ENCODE assay signal across 8 cellular contexts in the genomic region with DNA sequence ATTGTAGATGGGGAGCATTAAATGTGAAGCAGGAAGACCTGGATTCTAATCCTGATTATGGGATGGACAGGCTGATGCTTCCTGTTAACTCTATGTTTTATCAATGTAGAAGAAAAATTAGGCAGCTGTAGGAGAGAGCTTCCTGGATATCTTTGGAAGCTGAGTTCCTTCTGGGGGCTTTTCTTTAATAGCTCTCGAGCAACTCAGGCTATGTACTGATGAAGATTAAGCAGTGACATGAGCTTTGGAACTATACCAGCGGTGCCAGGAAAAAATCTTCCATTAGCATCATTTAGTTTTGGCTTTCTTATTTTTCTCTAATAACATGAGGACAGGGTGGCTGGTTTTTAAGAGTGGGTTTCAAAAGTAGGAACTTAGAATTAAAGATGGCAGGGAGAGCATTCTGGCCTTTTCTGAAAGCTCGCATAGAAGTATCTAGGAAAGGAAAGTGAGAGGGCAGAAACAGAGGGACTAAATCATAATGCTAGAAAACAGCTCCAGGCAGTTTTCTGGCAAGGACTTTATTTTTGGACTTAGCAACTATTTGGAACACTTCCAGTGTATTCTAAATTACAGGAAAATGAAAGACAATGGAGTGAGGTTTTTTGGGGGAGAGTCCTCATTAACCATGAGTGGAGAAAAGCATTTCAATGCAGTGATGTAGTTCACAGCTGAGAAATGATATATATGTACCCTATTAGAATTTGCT.
DNase-seq lines count a peak whose midpoint lies in the region; ATAC-seq, FAIRE-seq and TF ChIP-seq lines count a peak whose summit lies in the region.
"Had no signal": no experiment of that assay in that cellular context is flagged by ENCODE, and none has a peak within 500 bp of the region (broad histone marks: within the 10 kb centered on the region; RNA-seq: fewer than 3 reads in every experiment).

No MANE protein-coding gene starts in this region.

- H3K27ac ChIP-seq in SJSA1 (peak overlapping the region; percentile 56), muscle layer of colon (ENCODE audit: low read depth, low read length) (peak overlapping the region; percentile 72), transverse colon (peak overlapping the region; percentile 64 to 77 (median 68))

- H3K9ac ChIP-seq in muscle layer of colon (ENCODE audit: low read length) = no peak overlapping the region

- peaks cover 5% of the 10 kb centered on the region; the same call in 1 of the 2 replicates for H3K36me3 ChIP-seq in SJSA1
- no peaks in the 10 kb centered on the region for H3K36me3 ChIP-seq in muscle layer of colon (ENCODE audit: insufficient read depth, low read length)
- H3K36me3 ChIP-seq in transverse colon = no peaks in the 10 kb centered on the region

- TF ChIP-seq POLR2A in transverse colon (IDR thresholded peaks at IDR 0.05) = no peak

- ATAC-seq in HG03108 (IDR thresholded peaks at IDR 0.05; ENCODE audit: unreplicated experiment) (no peak), GM19035 (IDR thresholded peaks at IDR 0.05; ENCODE audit: unreplicated experiment) (no peak)

- H3K4me3 ChIP-seq in SJSA1 = no peak overlapping the region
- no peak overlapping the region for H3K4me3 ChIP-seq in muscle layer of colon (ENCODE audit: low read depth in 1 of 2, low read length in 2 of 2)
- no peak overlapping the region for H3K4me3 ChIP-seq in transverse colon

- H3K9me3 ChIP-seq in SJSA1 (replicated peaks) (no peaks in the 10 kb centered on the region; the same call in 1 of the 2 replicates), muscle layer of colon (ENCODE audit: low read length) (no peaks in the 10 kb centered on the region), transverse colon (no peaks in the 10 kb centered on the region)

- intact Hi-C loops in transverse colon (cut with DNase I; ENCODE audit: low total_unique reads) = no loop called here

- in situ Hi-C loops in transverse colon (cut with MboI; ENCODE audit: low pct_ligation_motif_present in 1 of 4, low pct_unique_long_range_greater_than_20kb in 1 of 4, low sequenced_read_pairs in 3 of 4) = no loop called here

- peaks cover 22% of the 10 kb centered on the region for H3K4me1 ChIP-seq in SJSA1 (replicated peaks)
- H3K4me1 ChIP-seq in muscle layer of colon (ENCODE audit: insufficient read depth, low read length) = peaks cover 35% of the 10 kb centered on the region
- peaks cover 0 to 40% (median 3%) of the 10 kb centered on the region in 4 donors for H3K4me1 ChIP-seq in transverse colon

- no peak for TF ChIP-seq CTCF in transverse colon (IDR thresholded peaks at IDR 0.05)

- no peaks in the 10 kb centered on the region for H3K27me3 ChIP-seq in SJSA1 (replicated peaks)
- H3K27me3 ChIP-seq in muscle layer of colon (ENCODE audit: control insufficient read depth in 1 of 2, insufficient read depth in 2 of 2, low read length in 2 of 2) = no peaks in the 10 kb centered on the region
- no peaks in the 10 kb centered on the region for H3K27me3 ChIP-seq in transverse colon

- WGBS in transverse colon (ENCODE audit: low coverage in 1 of 2), 2 donors = 46 to 70% methylated on average over 2 to 3 of the region's 3 CpGs

- TF ChIP-seq EP300 in transverse colon (IDR thresholded peaks at IDR 0.05; ENCODE audit: low read depth) = no peak

- peak in 1 of 2 experiments; percentile 60 for DNase-seq in SJSA1 (ENCODE audit: low read depth in 1 of 2, low spot score in 2 of 2)
- no peak for DNase-seq in transverse colon
- DNase-seq in putamen (ENCODE audit: low spot score) = no peak
- DNase-seq: nucleus accumbens had no signal

- FAIRE-seq in endometrium (lab: Jason Lieb, UNC) = peak; percentile 79
